In genomic region chr2:163011035-163011434, GRCh38 we compare ENCODE assay signal across 16 cellular contexts.
DNase-seq lines count a peak whose midpoint lies in the region; ATAC-seq lines count a peak whose summit lies in the region.
"Had no signal": no experiment of that assay in that cellular context is flagged by ENCODE, and none has a peak within 500 bp of the region (broad histone marks: within the 10 kb centered on the region; RNA-seq: fewer than 3 reads in every experiment).

No MANE protein-coding gene starts in this region.

- DNase-seq in COR-L47 (lab: John Stamatoyannopoulos, UW) (peak; percentile 52), NCI-H1092 (lab: John Stamatoyannopoulos, UW) (peak; percentile 75), NCI-H2081 (lab: John Stamatoyannopoulos, UW) (peak; percentile 54 to 91), NCI-H345 (lab: John Stamatoyannopoulos, UW) (peak; percentile 89), 8988T (no peak), amniotic stem cell (lab: John Stamatoyannopoulos, UW) (no peak), NAMALWA (ENCODE audit: low spot score) (no peak)
- DNase-seq: KG1, NCI-H1048, NCI-H2227 treated with DMSO at 0.1 percent for 48 hours, NCI-H82, SW 1271 had no signal

- no peak for ATAC-seq in HG02885 (IDR thresholded peaks at IDR 0.05; ENCODE audit: poor library complexity, unreplicated experiment)
- ATAC-seq: GM23338, HCT116, HepG2 had no signal

Comparison
In these comparisons a context has a peak if more than half of its experiments do, and no peak if none do; other contexts are left out.
1. DNase-seq: peak in COR-L47 (single experiment), NCI-H1092 (single experiment), NCI-H2081 (2 of 2) and NCI-H345 (single experiment); none in 8988T (single experiment), amniotic stem cell (single experiment) and NAMALWA (single experiment).